Comparison of ENCODE assay signal across 24 cellular contexts in genomic region chr9:111726949-111727348, GRCh38.
A peak's percentile ranks its signal among the peaks of the same experiment; 100 is the strongest.
DNase-seq lines count a peak whose midpoint lies in the region; ATAC-seq, FAIRE-seq and TF ChIP-seq lines count a peak whose summit lies in the region.
"Had no signal": no experiment of that assay in that cellular context is flagged by ENCODE, and none has a peak within 500 bp of the region (broad histone marks: within the 10 kb centered on the region; RNA-seq: fewer than 3 reads in every experiment).

No MANE protein-coding gene starts in this region.

- CTCF ChIA-PET in HepG2 (lab: Yijun Ruan, JAX; ENCODE audit: low intra/inter-chr PET ratio, low total read pairs), result no interaction called here

- H3K9me3 ChIP-seq in Karpas-422 (ENCODE audit: low read length), result no peaks in the 10 kb centered on the region
- peaks cover 8% of the 10 kb centered on the region for H3K9me3 ChIP-seq in RWPE2 (ENCODE audit: severe bottlenecking)
- no peaks in the 10 kb centered on the region for H3K9me3 ChIP-seq in HepG2 (ENCODE audit: low read length)
- H3K9me3 ChIP-seq: BE2C had no signal

- H3K9ac ChIP-seq in Karpas-422 (ENCODE audit: low read length) (no peak overlapping the region), HepG2 (ENCODE audit: insufficient read depth, low read depth, low read length) (no peak overlapping the region)
- H3K9ac ChIP-seq: GM23248 had no signal

- POLR2A ChIA-PET in HepG2 (lab: Yijun Ruan, JAX), result no interaction called here

- H3K36me3 ChIP-seq in Karpas-422 (ENCODE audit: insufficient read depth, low read length) (no peaks in the 10 kb centered on the region), RWPE2 (ENCODE audit: low read depth) (peaks cover 4% of the 10 kb centered on the region; the same call in 1 of the 2 replicates), HepG2 (replicated peaks in 1 of 2; ENCODE audit: control insufficient read depth in 1 of 2, insufficient read depth in 2 of 2, low read length in 2 of 2) (no peaks in the 10 kb centered on the region)
- H3K36me3 ChIP-seq: BE2C, HAP-1 had no signal

- no peaks in the 10 kb centered on the region for H3K9me2 ChIP-seq in Karpas-422 (replicated peaks; ENCODE audit: insufficient read depth, low read length)

- H3K79me2 ChIP-seq in Karpas-422 (ENCODE audit: low read length), result no peaks in the 10 kb centered on the region
- H3K79me2 ChIP-seq in HepG2 (ENCODE audit: insufficient read depth, low read length), result no peaks in the 10 kb centered on the region

- no peaks in the 10 kb centered on the region for H3K4me1 ChIP-seq in Karpas-422 (ENCODE audit: low read length)
- H3K4me1 ChIP-seq in RWPE2 (ENCODE audit: insufficient read depth, poor library complexity, severe bottlenecking), result peaks cover 36% of the 10 kb centered on the region
- H3K4me1 ChIP-seq in HepG2 (ENCODE audit: insufficient read depth, low read length), result peaks cover 10% of the 10 kb centered on the region
- H3K4me1 ChIP-seq: BE2C, HAP-1 had no signal

- in situ Hi-C loops in GM13976 (cut with MboI; ENCODE audit: low sequenced_read_pairs, unreplicated experiment) (no loop called here), HepG2 (cut with HindIII; ENCODE audit: extremely low pct_ligation_motif_present, low pct_unique_long_range_greater_than_20kb) (no loop called here)

- H3K4me2 ChIP-seq in Karpas-422 (ENCODE audit: low read depth, low read length, poor library complexity, severe bottlenecking), result no peak overlapping the region
- H3K4me2 ChIP-seq in HepG2 (ENCODE audit: low read depth, low read length), result no peak overlapping the region

- TF ChIP-seq POLR2A in HepG2 (IDR thresholded peaks at IDR 0.05; ENCODE audit: insufficient read depth in 1 of 2, low read depth in 2 of 2, low read length in 2 of 2), result no peak

- DNase-seq in GM10266 (ENCODE audit: extremely low spot score) (peak; percentile 4), GM13976 (ENCODE audit: low spot score) (peak; percentile 15), Karpas-422 (peak; percentile 24), RWPE2 (ENCODE audit: low spot score) (no peak), NCI-H774 (lab: John Stamatoyannopoulos, UW) (no peak), HepG2 (ENCODE audit: low spot score) (no peak), NOMO-1 treated with DMSO at 0.1 percent for 48 hours (lab: John Stamatoyannopoulos, UW; ENCODE audit: unreplicated experiment) (no peak)
- DNase-seq: ACHN; BE2C; C1 segment of cervical spinal cord; CD4-positive, CD25-positive, alpha-beta regulatory T cell; CD8-positive, alpha-beta memory T cell; COR-L47; DMS 273 treated with DMSO at 0.1 percent for 48 hours; DMS53; DND-41; EL; GM23248; KG1 had no signal

- no peaks in the 10 kb centered on the region for H4K20me1 ChIP-seq in Karpas-422 (ENCODE audit: insufficient read depth, low read depth, low read length)
- H4K20me1 ChIP-seq in HepG2 (ENCODE audit: insufficient read depth, low read length), result no peaks in the 10 kb centered on the region

- intact Hi-C loops in HepG2 (cut with micrococcal nuclease; ENCODE audit: unreplicated experiment), result no loop called here

- TF ChIP-seq EP300 in HepG2 (IDR thresholded peaks at IDR 0.05; ENCODE audit: low read depth in 2 of 2, low read length in 2 of 2) (no peak), HepG2 (CRISPR knock-in tag; IDR thresholded peaks at IDR 0.05; ENCODE audit: borderline replicate concordance) (no peak)

- BruUV-seq in HepG2 (replicated peaks; lab: Mats Ljungman, UMichigan), result no TSS peak

- ATAC-seq in RWPE2 (ENCODE audit: low read depth), result no peak
- no peak for ATAC-seq in HepG2
- no peak for ATAC-seq in HG03175 (IDR thresholded peaks at IDR 0.05; ENCODE audit: unreplicated experiment)

- FAIRE-seq in HepG2 (lab: Jason Lieb, UNC), result no peak
- FAIRE-seq: A204.1, GM12892, HTR-8/SVneo had no signal

- H2AFZ ChIP-seq in Karpas-422 (ENCODE audit: low read length) (no peak overlapping the region), HepG2 (ENCODE audit: low read length) (no peak overlapping the region)
- H2AFZ ChIP-seq: GM23248 had no signal

- H3K27me3 ChIP-seq in Karpas-422 (ENCODE audit: low read length) (no peaks in the 10 kb centered on the region), RWPE2 (ENCODE audit: insufficient read depth, poor library complexity, severe bottlenecking) (no peaks in the 10 kb centered on the region), HepG2 (ENCODE audit: control insufficient read depth in 1 of 2, insufficient read depth in 2 of 2, low read length in 2 of 2) (no peaks in the 10 kb centered on the region)
- H3K27me3 ChIP-seq: BE2C had no signal

- H3K4me3 ChIP-seq in Karpas-422 (ENCODE audit: low read length) (no peak overlapping the region), RWPE2 (ENCODE audit: severe bottlenecking) (no peak overlapping the region), HepG2 (replicated peaks in 1 of 3; ENCODE audit: insufficient read depth in 1 of 3, low read depth in 2 of 3, low read length in 3 of 3) (no peak overlapping the region)
- H3K4me3 ChIP-seq: GM23248, HAP-1 had no signal

- H3K27ac ChIP-seq in Karpas-422 (ENCODE audit: low read length) (no peak overlapping the region), RWPE2 (ENCODE audit: poor library complexity, severe bottlenecking) (peak overlapping the region; percentile 89), HepG2 (ENCODE audit: extremely low read length, insufficient read depth, low read length) (no peak overlapping the region)
- H3K27ac ChIP-seq: GM23248 had no signal

- no peak for TF ChIP-seq CTCF in GM10266 (IDR thresholded peaks at IDR 0.05; ENCODE audit: control insufficient read depth, insufficient read depth, low read depth, missing control alignments)
- TF ChIP-seq CTCF in GM13976 (IDR thresholded peaks at IDR 0.05; ENCODE audit: borderline replicate concordance, control extremely low read depth, extremely low read depth, insufficient read depth, missing control alignments), result no peak
- TF ChIP-seq CTCF in RWPE2 (IDR thresholded peaks at IDR 0.05; ENCODE audit: poor library complexity, severe bottlenecking), result no peak
- no peak for TF ChIP-seq CTCF in HepG2 (CRISPR knock-in tag; IDR thresholded peaks at IDR 0.05)

- no peak for TF ChIP-seq RAD21 in HepG2 (CRISPR knock-in tag; IDR thresholded peaks at IDR 0.05)

TF ChIP-seq in HepG2, 621 proteins besides CTCF, POLR2A, EP300 and RAD21:
- no peak for TF ChIP-seq MAFK (conservative IDR thresholded peaks at IDR 0.05 in 1 of 2, IDR thresholded peaks at IDR 0.05 in 1 of 2; ENCODE audit: low read length in 2 of 2)
- TF ChIP-seq GABPA (IDR thresholded peaks at IDR 0.05; ENCODE audit: low read depth, low read length), result no peak
- TF ChIP-seq GABPA (CRISPR knock-in tag; IDR thresholded peaks at IDR 0.05; ENCODE audit: low read depth), result no peak
- TF ChIP-seq FIP1L1 (IDR thresholded peaks at IDR 0.05; ENCODE audit: borderline replicate concordance, insufficient read depth, low read depth, low read length), result no peak
- no peak for TF ChIP-seq CHD4 (IDR thresholded peaks at IDR 0.05; ENCODE audit: borderline replicate concordance, low read length)
- TF ChIP-seq ZNF34 (CRISPR knock-in tag; IDR thresholded peaks at IDR 0.05; ENCODE audit: borderline replicate concordance), result no peak
- no peak for TF ChIP-seq TEF (CRISPR knock-in tag; IDR thresholded peaks at IDR 0.05)
- no peak for TF ChIP-seq ZBTB42 (CRISPR knock-in tag; IDR thresholded peaks at IDR 0.05)
- no peak for TF ChIP-seq CHD2 (IDR thresholded peaks at IDR 0.05; ENCODE audit: low read depth, low read length)

Comparison
In these comparisons a context has a peak if more than half of its experiments do, and no peak if none do; other contexts are left out.
1. DNase-seq: peak in GM10266 (single experiment), GM13976 (single experiment) and Karpas-422 (single experiment); none in RWPE2 (single experiment), NCI-H774 (single experiment), HepG2 (single experiment) and NOMO-1 treated with DMSO at 0.1 percent for 48 hours (single experiment).